In genomic region chr7:69708857-69709256, GRCh38 we compare ENCODE assay signal across 13 cellular contexts.
DNase-seq lines count a peak whose midpoint lies in the region; ATAC-seq, FAIRE-seq and TF ChIP-seq lines count a peak whose summit lies in the region.
"Had no signal": no experiment of that assay in that cellular context is flagged by ENCODE, and none has a peak within 500 bp of the region (broad histone marks: within the 10 kb centered on the region; RNA-seq: fewer than 3 reads in every experiment).

No MANE protein-coding gene starts in this region.

- DNase-seq in DMS153 (lab: John Stamatoyannopoulos, UW), result peak; percentile 84
- peak; percentile 8 for DNase-seq in OCI-M1 (lab: John Stamatoyannopoulos, UW)
- DNase-seq in keratinocyte (ENCODE audit: low read depth, low spot score), result no peak
- no peak for DNase-seq in tibial artery
- no peak for DNase-seq in NCI-H524 treated with DMSO at 0.1 percent for 48 hours (lab: John Stamatoyannopoulos, UW)
- no peak for DNase-seq in SIG-M5 (lab: John Stamatoyannopoulos, UW)
- DNase-seq: NCI-H1930 had no signal

- no peaks in the 10 kb centered on the region for H3K79me2 ChIP-seq in keratinocyte (ENCODE audit: control insufficient read depth, insufficient read depth, low read length)

- H3K9me1 ChIP-seq in keratinocyte (ENCODE audit: control insufficient read depth, extremely low read depth, insufficient read depth, low read length), result no peaks in the 10 kb centered on the region

- no peaks in the 10 kb centered on the region for H3K9me3 ChIP-seq in HEK293 (ENCODE audit: control insufficient read depth, insufficient read depth, low read depth, low read length)
- H3K9me3 ChIP-seq in keratinocyte (ENCODE audit: control insufficient read depth, low read depth, low read length), result no peaks in the 10 kb centered on the region
- H3K9me3 ChIP-seq in tibial artery, result no peaks in the 10 kb centered on the region
- H3K9me3 ChIP-seq: neutrophil had no signal

- H3K9ac ChIP-seq in keratinocyte (ENCODE audit: control insufficient read depth, extremely low read depth, insufficient read depth, low read length), result no peak overlapping the region

- no peaks in the 10 kb centered on the region for H4K20me1 ChIP-seq in keratinocyte (ENCODE audit: control insufficient read depth, extremely low read depth, insufficient read depth, low read length)

- dilution Hi-C loops in keratinocyte (cut with MboI; ENCODE audit: extremely low pct_ligation_motif_present, low sequenced_read_pairs), result loop anchor here (5.0 kb wide), 1 partner anchor 52 kb away; no protein-coding TSS in a partner anchor

- CTCF ChIA-PET in HEK293 (lab: Yijun Ruan, JAX), result interaction anchor here (1.0 to 1.4 kb wide), 3 partner anchors 14 to 990 kb away, joined by 5 to 6 read pairs (median 5); no protein-coding TSS in a partner anchor

- H3K27me3 ChIP-seq in keratinocyte (ENCODE audit: control insufficient read depth, extremely low read depth, insufficient read depth, low read length) (no peaks in the 10 kb centered on the region), tibial artery (no peaks in the 10 kb centered on the region)
- H3K27me3 ChIP-seq: neutrophil had no signal

- ATAC-seq in HG02840 (IDR thresholded peaks at IDR 0.05; ENCODE audit: low FRiP score, unreplicated experiment), result no peak
- ATAC-seq: stimulated activated memory B cell treated with anti-CD40 and anti-IgM and Interleukin-4, amounts not matched to agents 10 μg/mL and 1 μg/mL and 100 μg/mL, for 72 hours; WTC11 had no signal

- H3K4me2 ChIP-seq in keratinocyte (ENCODE audit: control insufficient read depth, extremely low read depth, insufficient read depth, low read depth, low read length), result no peak overlapping the region

- H3K4me3 ChIP-seq in HEK293 (ENCODE audit: low read depth, low read length) (no peak overlapping the region), keratinocyte (ENCODE audit: control insufficient read depth in 2 of 3, extremely low read depth in 1 of 3, insufficient read depth in 2 of 3, low read depth in 1 of 3, low read length in 3 of 3) (no peak overlapping the region), tibial artery (no peak overlapping the region)
- H3K4me3 ChIP-seq: SK-N-MC had no signal

- intact Hi-C loops in tibial artery (cut with DNase I; ENCODE audit: low total_unique reads), result no loop called here

- H2AFZ ChIP-seq in keratinocyte (ENCODE audit: control insufficient read depth, low read length), result no peak overlapping the region

- H3K4me1 ChIP-seq in HEK293 (ENCODE audit: control insufficient read depth, insufficient read depth, low read length) (peaks cover 33% of the 10 kb centered on the region), keratinocyte (ENCODE audit: control insufficient read depth, extremely low read depth, insufficient read depth, low read length) (no peaks in the 10 kb centered on the region), tibial artery (no peaks in the 10 kb centered on the region)

- peak; percentile 20 for FAIRE-seq in keratinocyte (lab: Jason Lieb, UNC)

- H3K27ac ChIP-seq in HEK293 (ENCODE audit: extremely low read depth, low read depth, low read length), result no peak overlapping the region; the same call in 1 of the 2 replicates
- H3K27ac ChIP-seq in keratinocyte (ENCODE audit: control insufficient read depth, insufficient read depth, low read length), result no peak overlapping the region
- H3K27ac ChIP-seq in tibial artery, result no peak overlapping the region
- H3K27ac ChIP-seq: neutrophil, SK-N-MC had no signal

- H3K36me3 ChIP-seq in HEK293 (ENCODE audit: control insufficient read depth in 2 of 2, insufficient read depth in 1 of 2, low read length in 2 of 2) (no peaks in the 10 kb centered on the region), keratinocyte (ENCODE audit: control insufficient read depth in 2 of 2, extremely low read depth in 1 of 2, insufficient read depth in 2 of 2, low read length in 2 of 2) (no peaks in the 10 kb centered on the region), tibial artery (no peaks in the 10 kb centered on the region)
- H3K36me3 ChIP-seq: neutrophil had no signal

- TF ChIP-seq CTCF in HEK293 (tag by site-specific recombination; IDR thresholded peaks at IDR 0.05) (no peak), keratinocyte (optimal IDR thresholded peaks at IDR 0.05 in 1 of 3, IDR thresholded peaks at IDR 0.05 in 1 of 3, conservative IDR thresholded peaks at IDR 0.05 in 1 of 3; ENCODE audit: extremely low read depth in 1 of 3, insufficient read depth in 2 of 3, low read length in 3 of 3) (no peak), tibial artery (IDR thresholded peaks at IDR 0.05) (no peak)

- POLR2A ChIA-PET in HEK293 (lab: Yijun Ruan, JAX), result no interaction called here

TF ChIP-seq in HEK293, 187 proteins besides CTCF, POLR2A, EP300 and RAD21 (continues in another document):
- no peak for TF ChIP-seq SCRT1 (tag by site-specific recombination; IDR thresholded peaks at IDR 0.05; ENCODE audit: borderline replicate concordance)
- TF ChIP-seq ZBTB17 (tag by site-specific recombination; IDR thresholded peaks at IDR 0.05), result peak; percentile 65
- TF ChIP-seq, protein P1, sequence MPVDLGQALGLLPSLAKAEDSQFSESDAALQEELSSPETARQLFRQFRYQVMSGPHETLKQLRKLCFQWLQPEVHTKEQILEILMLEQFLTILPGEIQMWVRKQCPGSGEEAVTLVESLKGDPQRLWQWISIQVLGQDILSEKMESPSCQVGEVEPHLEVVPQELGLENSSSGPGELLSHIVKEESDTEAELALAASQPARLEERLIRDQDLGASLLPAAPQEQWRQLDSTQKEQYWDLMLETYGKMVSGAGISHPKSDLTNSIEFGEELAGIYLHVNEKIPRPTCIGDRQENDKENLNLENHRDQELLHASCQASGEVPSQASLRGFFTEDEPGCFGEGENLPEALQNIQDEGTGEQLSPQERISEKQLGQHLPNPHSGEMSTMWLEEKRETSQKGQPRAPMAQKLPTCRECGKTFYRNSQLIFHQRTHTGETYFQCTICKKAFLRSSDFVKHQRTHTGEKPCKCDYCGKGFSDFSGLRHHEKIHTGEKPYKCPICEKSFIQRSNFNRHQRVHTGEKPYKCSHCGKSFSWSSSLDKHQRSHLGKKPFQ (tag by site-specific recombination; IDR thresholded peaks at IDR 0.05), result no peak
- 0 out of 2 replicates have a peak, but pooled peaks have one; percentile 30 for TF ChIP-seq ZNF335 (tag by site-specific recombination; conservative IDR thresholded peaks at IDR 0.05)
- TF ChIP-seq ZFHX2 (tag by site-specific recombination; conservative IDR thresholded peaks at IDR 0.05), result no peak
- TF ChIP-seq HOXD13 (CRISPR knock-in tag; IDR thresholded peaks at IDR 0.05; ENCODE audit: borderline replicate concordance), result no peak
- no peak for TF ChIP-seq ZNF580 (tag by site-specific recombination; IDR thresholded peaks at IDR 0.05)
- TF ChIP-seq ZBTB8A (tag by site-specific recombination; IDR thresholded peaks at IDR 0.05), result peak; percentile 27; the same call in 1 of the 2 replicates
- TF ChIP-seq, protein P2, sequence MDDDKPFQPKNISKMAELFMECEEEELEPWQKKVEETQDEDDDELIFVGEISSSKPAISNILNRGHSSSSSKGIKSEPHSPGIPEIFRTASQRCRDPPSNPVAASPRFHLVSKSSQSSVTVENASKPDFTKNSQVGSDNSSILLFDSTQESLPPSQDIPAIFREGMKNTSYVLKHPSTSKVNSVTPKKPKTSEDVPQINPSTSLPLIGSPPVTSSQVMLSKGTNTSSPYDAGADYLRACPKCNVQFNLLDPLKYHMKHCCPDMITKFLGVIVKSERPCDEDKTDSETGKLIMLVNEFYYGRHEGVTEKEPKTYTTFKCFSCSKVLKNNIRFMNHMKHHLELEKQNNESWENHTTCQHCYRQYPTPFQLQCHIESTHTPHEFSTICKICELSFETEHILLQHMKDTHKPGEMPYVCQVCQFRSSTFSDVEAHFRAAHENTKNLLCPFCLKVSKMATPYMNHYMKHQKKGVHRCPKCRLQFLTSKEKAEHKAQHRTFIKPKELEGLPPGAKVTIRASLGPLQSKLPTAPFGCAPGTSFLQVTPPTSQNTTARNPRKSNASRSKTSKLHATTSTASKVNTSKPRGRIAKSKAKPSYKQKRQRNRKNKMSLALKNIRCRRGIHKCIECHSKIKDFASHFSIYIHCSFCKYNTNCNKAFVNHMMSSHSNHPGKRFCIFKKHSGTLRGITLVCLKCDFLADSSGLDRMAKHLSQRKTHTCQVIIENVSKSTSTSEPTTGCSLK (tag by site-specific recombination; IDR thresholded peaks at IDR 0.05), result no peak
- no peak for TF ChIP-seq HOXA7 (CRISPR knock-in tag; IDR thresholded peaks at IDR 0.05; ENCODE audit: borderline replicate concordance)
- TF ChIP-seq ZNF521 (tag by site-specific recombination; IDR thresholded peaks at IDR 0.05), result no peak
- no peak for TF ChIP-seq ZNF324 (tag by site-specific recombination; IDR thresholded peaks at IDR 0.05)
- TF ChIP-seq ZNF600 (tag by site-specific recombination; IDR thresholded peaks at IDR 0.05), result peak; percentile 60; the same call in 1 of the 2 replicates
- peak; percentile 98 for TF ChIP-seq MZF1 (tag by site-specific recombination; IDR thresholded peaks at IDR 0.05; ENCODE audit: borderline replicate concordance)
- TF ChIP-seq ZBTB26 (tag by site-specific recombination; optimal IDR thresholded peaks at IDR 0.05), result no peak

Comparison
In these comparisons a context has a peak if more than half of its experiments do, and no peak if none do; other contexts are left out.
1. DNase-seq: peak in DMS153 (single experiment) and OCI-M1 (single experiment); none in keratinocyte (single experiment), tibial artery (0 of 2), NCI-H524 treated with DMSO at 0.1 percent for 48 hours (single experiment) and SIG-M5 (single experiment).